Comparison of ENCODE assay signal across 23 cellular contexts in genomic region chr12:109958374-109958773, GRCh38.
"Had no signal": no experiment of that assay in that cellular context is flagged by ENCODE, and none has a peak within 500 bp of the region (broad histone marks: within the 10 kb centered on the region; RNA-seq: fewer than 3 reads in every experiment).

No MANE protein-coding gene starts in this region.

- DNase-seq: effector CD8-positive, alpha-beta T cell; endodermal cell; foreskin keratinocyte; heart left ventricle; left ventricle myocardium superior; lower lobe of right lung; natural killer cell; occipital lobe; ovary; posterior cingulate gyrus; psoas muscle; right cardiac atrium; spleen; stimulated activated CD4-positive, alpha-beta T cell treated with anti-CD3 and anti-CD28 coated beads, Interleukin-4, amount 100 ng/mL, for 4 hours; stimulated activated naive CD8-positive, alpha-beta T cell treated with anti-CD3 and anti-CD28 coated beads, Interleukin-15, Interleukin-2, amounts not matched to agents 100 U/mL and 50 U/mL, for 24 hours; transverse colon had no signal

- ATAC-seq: foreskin keratinocyte; gastroesophageal sphincter; heart left ventricle; left ventricle myocardium superior; lower lobe of right lung; natural killer cell; psoas muscle; right cardiac atrium; stimulated activated memory B cell treated with anti-CD40 and anti-IgM and Interleukin-4, amounts not matched to agents 10 μg/mL and 1 μg/mL and 100 μg/mL, for 72 hours; stimulated activated naive CD8-positive, alpha-beta T cell treated with anti-CD3 and anti-CD28 coated beads, Interleukin-15, Interleukin-2, amounts not matched to agents 100 U/mL and 50 U/mL, for 24 hours had no signal

- H3K27ac ChIP-seq: esophagus muscularis mucosa, foreskin keratinocyte, gastroesophageal sphincter, heart left ventricle, hepatocyte, lower lobe of right lung, ovary, psoas muscle, skin epidermis, spleen, suprapubic skin, vagina had no signal

- H3K4me1 Mint-ChIP-seq: endodermal cell had no signal

- H3K27me3 ChIP-seq: esophagus muscularis mucosa, foreskin keratinocyte, gastroesophageal sphincter, heart left ventricle, hepatocyte, ovary, spleen, suprapubic skin, transverse colon, vagina had no signal

- H3K9me3 Mint-ChIP-seq: endodermal cell; natural killer cell; stimulated activated memory B cell treated with anti-CD40 and anti-IgM and Interleukin-4, amounts not matched to agents 10 μg/mL and 1 μg/mL and 100 μg/mL, for 72 hours had no signal

- H3K27ac Mint-ChIP-seq: endodermal cell, natural killer cell had no signal

- H3K36me3 ChIP-seq: ovary had no signal

- H3K4me3 Mint-ChIP-seq: endodermal cell; natural killer cell; stimulated activated memory B cell treated with anti-CD40 and anti-IgM and Interleukin-4, amounts not matched to agents 10 μg/mL and 1 μg/mL and 100 μg/mL, for 72 hours had no signal

- H3K4me3 ChIP-seq: esophagus muscularis mucosa, gastroesophageal sphincter, heart left ventricle, hepatocyte, lower lobe of right lung, ovary, psoas muscle, skin epidermis, spleen, suprapubic skin, transverse colon, vagina had no signal

- H3K4me1 ChIP-seq: foreskin keratinocyte, lower lobe of right lung, suprapubic skin, vagina had no signal

- H3K27me3 Mint-ChIP-seq: stimulated activated memory B cell treated with anti-CD40 and anti-IgM and Interleukin-4, amounts not matched to agents 10 μg/mL and 1 μg/mL and 100 μg/mL, for 72 hours had no signal

- H3K9me3 ChIP-seq: esophagus muscularis mucosa, gastroesophageal sphincter, heart left ventricle, lower lobe of right lung, ovary, psoas muscle, spleen, suprapubic skin, transverse colon, vagina had no signal
